9 cellular contexts compared by ENCODE assay signal in the genomic region with DNA sequence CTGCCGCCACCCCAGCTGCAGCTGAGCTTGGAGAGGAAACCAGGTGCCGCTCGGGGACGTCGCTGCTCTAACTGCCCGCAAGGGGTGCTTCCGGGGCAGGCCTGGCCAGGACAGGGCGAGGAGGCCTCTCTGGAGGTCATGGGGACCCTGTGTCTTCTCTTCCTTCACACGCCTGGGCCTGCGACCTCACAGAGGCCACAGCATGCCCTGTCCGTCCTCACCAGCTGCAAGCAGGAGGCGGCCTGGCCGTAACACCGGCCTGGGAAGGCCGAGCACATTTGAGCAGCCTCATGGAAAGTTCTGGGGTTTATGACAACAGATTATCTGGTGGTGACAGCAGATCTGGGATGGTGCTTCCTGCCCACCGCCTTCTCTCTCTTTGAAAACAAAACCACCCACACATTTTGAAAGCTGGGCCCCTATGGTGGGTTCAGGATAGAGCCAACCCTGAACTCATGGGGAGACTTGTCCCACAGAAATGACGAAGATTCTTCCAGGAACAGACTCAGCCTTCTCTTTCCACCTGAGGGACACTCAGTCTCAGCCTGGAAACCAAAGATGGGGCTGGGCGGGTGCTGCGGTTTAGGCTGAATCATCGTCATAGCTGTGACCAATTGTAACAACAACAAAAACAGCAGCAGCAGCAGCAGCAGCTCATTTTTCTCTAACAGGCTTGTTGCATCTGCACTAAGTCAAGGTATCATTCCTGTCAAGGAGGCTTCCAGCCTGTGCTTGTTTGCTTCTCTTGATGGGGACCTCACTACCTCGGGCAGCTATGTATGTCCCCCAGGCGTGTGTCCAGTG.
DNase-seq lines count a peak whose midpoint lies in the region; ATAC-seq, FAIRE-seq and TF ChIP-seq lines count a peak whose summit lies in the region.
"Had no signal": no experiment of that assay in that cellular context is flagged by ENCODE, and none has a peak within 500 bp of the region (broad histone marks: within the 10 kb centered on the region; RNA-seq: fewer than 3 reads in every experiment).

No MANE protein-coding gene starts in this region.

- peaks cover 84% of the 10 kb centered on the region for H3K27me3 Mint-ChIP-seq in stimulated activated naive CD8-positive, alpha-beta T cell treated with anti-CD3 and anti-CD28 coated beads, Interleukin-15, amount 100 ng/mL, for 72 hours

- WGBS in heart left ventricle, 4 donors: 70 to 81% (median 76%) methylated on average over 14 to 22 of the region's 22 CpGs

- no peak overlapping the region for H3K27ac Mint-ChIP-seq in stimulated activated naive CD8-positive, alpha-beta T cell treated with anti-CD3 and anti-CD28 coated beads, Interleukin-15, amount 100 ng/mL, for 72 hours

- peak; percentile 44 for DNase-seq in stimulated activated naive CD8-positive, alpha-beta T cell treated with anti-CD3 and anti-CD28 coated beads, Interleukin-15, Interleukin-2, amounts not matched to agents 100 U/mL and 50 U/mL, for 24 hours
- no peak for DNase-seq in stimulated activated naive CD8-positive, alpha-beta T cell treated with anti-CD3 and anti-CD28 coated beads, Interleukin-15, amount 100 ng/mL, for 72 hours
- DNase-seq in activated T-cell treated with anti-CD3 and anti-CD28 coated beads for 4 hours: peak; percentile 9
- peak in 3 of 5 donors; percentile 25 to 51 (median 43) for DNase-seq in heart left ventricle
- peak; percentile 76 for DNase-seq in urothelium cell line (ENCODE audit: low spot score)
- no peak for DNase-seq in iPS-NIHi7 (ENCODE audit: extremely low spot score)
- no peak for DNase-seq in dermis blood vessel endothelial cell
- DNase-seq: BE2C had no signal

- no peak for TF ChIP-seq CTCF in heart left ventricle (IDR thresholded peaks at IDR 0.05)

- H3K4me1 Mint-ChIP-seq in stimulated activated naive CD8-positive, alpha-beta T cell treated with anti-CD3 and anti-CD28 coated beads, Interleukin-15, amount 100 ng/mL, for 72 hours: peaks cover 11% of the 10 kb centered on the region

- peaks cover 0 to 6% of the 10 kb centered on the region in 2 donors for H3K9me3 Mint-ChIP-seq in stimulated activated naive CD8-positive, alpha-beta T cell treated with anti-CD3 and anti-CD28 coated beads, Interleukin-15, amount 100 ng/mL, for 72 hours

- no peaks in the 10 kb centered on the region for H3K36me3 ChIP-seq in heart left ventricle
- H3K36me3 ChIP-seq: BE2C had no signal

- no peak for TF ChIP-seq POLR2A in heart left ventricle (IDR thresholded peaks at IDR 0.05)

- peak overlapping the region in 4 of 12 donors; percentile 37 to 52 (median 40) for H3K27ac ChIP-seq in heart left ventricle

- H3K4me3 ChIP-seq in heart left ventricle: no peak overlapping the region

- FAIRE-seq in urothelium cell line (lab: Jason Lieb, UNC): no peak

- H3K4me3 Mint-ChIP-seq in stimulated activated naive CD8-positive, alpha-beta T cell treated with anti-CD3 and anti-CD28 coated beads, Interleukin-15, amount 100 ng/mL, for 72 hours: no peak overlapping the region

- H3K9me3 ChIP-seq in heart left ventricle: peaks cover 0 to 2% (median 0%) of the 10 kb centered on the region in 12 donors
- H3K9me3 ChIP-seq: BE2C had no signal

- intact Hi-C loops in heart left ventricle (cut with DNase I): loop anchor here in 2 of 10 donors (5.0 to 10.0 kb wide), 3 partner anchors 125 to 398 kb away; no protein-coding TSS in a partner anchor

- peaks cover 0 to 19% (median 0%) of the 10 kb centered on the region in 9 donors for H3K27me3 ChIP-seq in heart left ventricle
- H3K27me3 ChIP-seq: BE2C had no signal

- ATAC-seq in stimulated activated naive CD8-positive, alpha-beta T cell treated with anti-CD3 and anti-CD28 coated beads, Interleukin-15, Interleukin-2, amounts not matched to agents 100 U/mL and 50 U/mL, for 24 hours: peak; percentile 44
- ATAC-seq in stimulated activated naive CD8-positive, alpha-beta T cell treated with anti-CD3 and anti-CD28 coated beads, Interleukin-15, amount 100 ng/mL, for 72 hours: no peak
- ATAC-seq in heart left ventricle (peak; percentile 25 to 75 (median 66)), HG02763 (IDR thresholded peaks at IDR 0.05; ENCODE audit: unreplicated experiment) (no peak)

- no peaks in the 10 kb centered on the region for H3K4me1 ChIP-seq in heart left ventricle
- H3K4me1 ChIP-seq: BE2C had no signal

Comparison
In these comparisons a context has a peak if more than half of its experiments do, and no peak if none do; other contexts are left out.
1. ATAC-seq: peak in stimulated activated naive CD8-positive, alpha-beta T cell treated with anti-CD3 and anti-CD28 coated beads, Interleukin-15, Interleukin-2, amounts not matched to agents 100 U/mL and 50 U/mL, for 24 hours (single experiment) and heart left ventricle (4 of 4); none in stimulated activated naive CD8-positive, alpha-beta T cell treated with anti-CD3 and anti-CD28 coated beads, Interleukin-15, amount 100 ng/mL, for 72 hours (single experiment) and HG02763 (single experiment).
2. DNase-seq: peak in stimulated activated naive CD8-positive, alpha-beta T cell treated with anti-CD3 and anti-CD28 coated beads, Interleukin-15, Interleukin-2, amounts not matched to agents 100 U/mL and 50 U/mL, for 24 hours (single experiment), activated T-cell treated with anti-CD3 and anti-CD28 coated beads for 4 hours (single experiment), heart left ventricle (3 of 5) and urothelium cell line (single experiment); none in stimulated activated naive CD8-positive, alpha-beta T cell treated with anti-CD3 and anti-CD28 coated beads, Interleukin-15, amount 100 ng/mL, for 72 hours (0 of 2), iPS-NIHi7 (single experiment) and dermis blood vessel endothelial cell (single experiment).